In genomic region chr17:8151120-8151640, GRCh38 we compare ENCODE assay signal across 8 cellular contexts. TPM values are rescaled to one million over a fixed set of nuclear protein-coding genes. Genes with fewer than 3 reads are reported as not detected.
DNase-seq lines count a peak whose midpoint lies in the region; ATAC-seq, FAIRE-seq and TF ChIP-seq lines count a peak whose summit lies in the region.

No MANE protein-coding gene starts in this region.

- no peaks in the 10 kb centered on the region for H3K9me3 ChIP-seq in H1 (ENCODE audit: insufficient read depth in 2 of 2, low read depth in 1 of 2, low read length in 1 of 2)

- no peak for TF ChIP-seq RAD21 in H1 (IDR thresholded peaks at IDR 0.05 in 1 of 2, conservative IDR thresholded peaks at IDR 0.05 in 1 of 2; ENCODE audit: low read depth in 2 of 2, low read length in 2 of 2)

- no peak overlapping the region for H4K91ac ChIP-seq in H1 (replicated peaks; ENCODE audit: insufficient read length, low read length)

- H2AK5ac ChIP-seq in H1 (ENCODE audit: low read depth, low read length): no peak overlapping the region
- H2AK5ac ChIP-seq in mesendoderm (ENCODE audit: low read length): no peak overlapping the region

- no peak for TF ChIP-seq EP300 in H1 (IDR thresholded peaks at IDR 0.05; ENCODE audit: borderline replicate concordance in 1 of 2, low read depth in 2 of 2, low read length in 2 of 2)

- POLR2A ChIA-PET in H1 (lab: Charles Lee; ENCODE audit: partially characterized antibody): interaction anchor here (0.6 to 6.4 kb wide), 10 partner anchors 9 to 77 kb away, joined by 3 to 62 read pairs (median 4); partner anchors contain the start of genes ALOXE3 and BORCS6

- no peaks in the 10 kb centered on the region for H3K27me3 ChIP-seq in H1 (replicated peaks in 1 of 4; ENCODE audit: control insufficient read depth in 3 of 4, extremely low read depth in 1 of 4, insufficient read depth in 3 of 4, low read length in 3 of 4)
- no peaks in the 10 kb centered on the region for H3K27me3 ChIP-seq in mesendoderm (ENCODE audit: insufficient read depth, low read length, poor library complexity)

- H3K79me1 ChIP-seq in H1 (ENCODE audit: low read depth, low read length) (peaks cover 7% of the 10 kb centered on the region; the same call in 1 of the 2 replicates), mesendoderm (ENCODE audit: low read length) (peaks cover 12% of the 10 kb centered on the region)

- peak; percentile 4 for TF ChIP-seq CTCF in GM12873 (IDR thresholded peaks at IDR 0.05; ENCODE audit: insufficient read depth, low read depth, low read length, missing control alignments)
- no peak for TF ChIP-seq CTCF in H1 (IDR thresholded peaks at IDR 0.05; ENCODE audit: control extremely low read depth in 1 of 3, insufficient read depth in 1 of 3, low read depth in 1 of 3, low read length in 3 of 3)

- no peak overlapping the region for H4K8ac ChIP-seq in H1 (ENCODE audit: extremely low read depth, insufficient read depth, low read length)
- H4K8ac ChIP-seq in mesendoderm (ENCODE audit: low read depth, low read length): no peak overlapping the region

- no peak overlapping the region for H2BK20ac ChIP-seq in H1 (ENCODE audit: low read length)

- H2BK120ac ChIP-seq in H1 (replicated peaks; ENCODE audit: low read depth, low read length) (no peak overlapping the region), mesendoderm (ENCODE audit: low read depth, low read length) (no peak overlapping the region)

- H3K27ac ChIP-seq in H1 (ENCODE audit: low read depth, low read length) (no peak overlapping the region), mesendoderm (ENCODE audit: low read depth, low read length) (no peak overlapping the region)

- H3K9ac ChIP-seq in H1 (replicated peaks in 1 of 4; ENCODE audit: extremely low read depth in 1 of 4, low read depth in 3 of 4, low read length in 3 of 4) (peak overlapping the region in 3 of 4 experiments; percentile 43 to 92 (median 68); a peak in 6 of 7 replicates), mesendoderm (ENCODE audit: low read length) (peak overlapping the region; percentile 81)

- H3K14ac ChIP-seq in H1 (ENCODE audit: insufficient read length): no peak overlapping the region

- H3K36me3 ChIP-seq in H1 (ENCODE audit: control insufficient read depth in 2 of 4, insufficient read depth in 4 of 4, low read length in 3 of 4) (peaks cover 13 to 33% (median 24%) of the 10 kb centered on the region in 4 experiments; a peak in 7 of 8 replicates), mesendoderm (ENCODE audit: control insufficient read depth, insufficient read depth, low read length) (peaks cover 5% of the 10 kb centered on the region)

- H3K56ac ChIP-seq in H1 (replicated peaks; ENCODE audit: insufficient read length, low read depth, low read length) (no peak overlapping the region), mesendoderm (ENCODE audit: low read length) (peak overlapping the region; percentile 87)

- H3K18ac ChIP-seq in H1 (ENCODE audit: extremely low read depth, low read length): peak overlapping the region; percentile 60; the same call in 1 of the 2 replicates
- no peak overlapping the region for H3K18ac ChIP-seq in mesendoderm (ENCODE audit: low read length)

- H4K5ac ChIP-seq in H1 (ENCODE audit: insufficient read length, low read depth, low read length): no peak overlapping the region
- H4K5ac ChIP-seq in mesendoderm (ENCODE audit: low read length): no peak overlapping the region

- DNase-seq in NCI-H748 (lab: John Stamatoyannopoulos, UW; ENCODE audit: unreplicated experiment) (peak; percentile 97), H1 (ENCODE audit: low read depth in 1 of 2, low spot score in 2 of 2) (peak in 1 of 2 experiments; percentile 81), mesendoderm (peak; percentile 89), NCI-H446 treated with DMSO at 0.1 percent for 48 hours (lab: John Stamatoyannopoulos, UW) (no peak)
- peak; percentile 81 for DNase-seq in activated CD8-positive, alpha-beta memory T cell treated with anti-CD3 and anti-CD28 coated beads, Interleukin-2, amount 50 U/mL, for 1 hour (ENCODE audit: extremely low read depth)
- DNase-seq in stimulated activated CD8-positive, alpha-beta memory T cell treated with anti-CD3 and anti-CD28 coated beads, Interleukin-12 subunit alpha, Interleukin-12 subunit beta, amount 100 ng/mL, for 1 hour (ENCODE audit: low read depth): peak; percentile 85

- peaks cover 17% of the 10 kb centered on the region for H3K23me2 ChIP-seq in H1 (ENCODE audit: low read depth, low read length)

- H2BK15ac ChIP-seq in H1 (ENCODE audit: low read length): no peak overlapping the region
- H2BK15ac ChIP-seq in mesendoderm (replicated peaks; ENCODE audit: low read depth): no peak overlapping the region

- no peak overlapping the region for H3K23ac ChIP-seq in H1 (ENCODE audit: insufficient read length)
- no peak overlapping the region for H3K23ac ChIP-seq in mesendoderm (ENCODE audit: low read length)

- 2% methylated on average over 37 of the region's 38 CpGs; no CpG with 5 or more reads in 1 of the 2 experiments for WGBS in H1 (ENCODE audit: extremely low coverage in 1 of 2, insufficient coverage in 1 of 2, insufficient read length in 1 of 2, insufficient replicate concordance in 2 of 2, low coverage in 1 of 2, low lambda C conversion rate in 2 of 2, missing lambda C conversion rate in 1 of 2), 2 experiments
- no CpG with 5 or more reads among the region's 38 CpGs for WGBS in mesendoderm (ENCODE audit: extremely low coverage, insufficient coverage, low lambda C conversion rate)

- H3K79me2 ChIP-seq in H1 (ENCODE audit: control insufficient read depth in 1 of 2, insufficient read depth in 2 of 2, low read length in 2 of 2) (peaks cover 0 to 5% of the 10 kb centered on the region in 2 experiments; a peak in 1 of 4 replicates), mesendoderm (ENCODE audit: control insufficient read depth, insufficient read depth, low read length) (peaks cover 2% of the 10 kb centered on the region)

- peak; percentile 70 for ATAC-seq in HG02798 (IDR thresholded peaks at IDR 0.05; ENCODE audit: poor library complexity, unreplicated experiment)

- peaks cover 12 to 31% (median 19%) of the 10 kb centered on the region in 4 experiments for H3K4me1 ChIP-seq in H1 (replicated peaks in 1 of 4; ENCODE audit: control insufficient read depth in 3 of 4, insufficient read depth in 4 of 4, low read length in 3 of 4)
- peaks cover 18% of the 10 kb centered on the region for H3K4me1 ChIP-seq in mesendoderm (ENCODE audit: control insufficient read depth, low read depth, low read length)

- H3K4me2 ChIP-seq in H1 (ENCODE audit: insufficient read depth in 1 of 2, low read depth in 2 of 2, low read length in 2 of 2) (peak overlapping the region; percentile 100), mesendoderm (ENCODE audit: low read length) (peak overlapping the region; percentile 81)

- no peak overlapping the region for H2BK5ac ChIP-seq in H1 (ENCODE audit: low read depth, low read length)
- H2BK5ac ChIP-seq in mesendoderm (ENCODE audit: low read length): no peak overlapping the region

- H2AFZ ChIP-seq in H1 (ENCODE audit: low read length): no peak overlapping the region

- H3K4ac ChIP-seq in H1 (replicated peaks; ENCODE audit: insufficient read length, low read depth, low read length): no peak overlapping the region
- H3K4ac ChIP-seq in mesendoderm (ENCODE audit: low read depth, low read length): no peak overlapping the region

- H2BK12ac ChIP-seq in H1 (ENCODE audit: low read depth, low read length): peak overlapping the region; percentile 9; the same call in 1 of the 2 replicates

- CTCF ChIA-PET in H1 (lab: Charles Lee; ENCODE audit: partially characterized antibody): interaction anchor here (0.6 to 2.2 kb wide), 2 partner anchors 10 to 19 kb away, joined by 3 to 10 read pairs; no protein-coding TSS in a partner anchor

- no peak for FAIRE-seq in H1 (lab: Jason Lieb, UNC)

- H3K4me3 ChIP-seq in H1 (ENCODE audit: extremely low read depth in 1 of 4, insufficient read depth in 2 of 4, low read depth in 3 of 4, low read length in 4 of 4) (peak overlapping the region; percentile 79 to 93 (median 84)), mesendoderm (ENCODE audit: low read length) (peak overlapping the region; percentile 60)

- H4K20me1 ChIP-seq in H1 (replicated peaks in 1 of 2; ENCODE audit: control insufficient read depth in 1 of 2, insufficient read depth in 2 of 2, low read length in 2 of 2): peaks cover 1 to 24% of the 10 kb centered on the region in 2 experiments

- TF ChIP-seq POLR2A in H1 (IDR thresholded peaks at IDR 0.05; ENCODE audit: control extremely low read depth in 1 of 2, low read depth in 2 of 2, low read length in 2 of 2): no peak

RNA-seq across cellular contexts. Expression of gene PER1, which starts 1.0 kb away (rescaled TPM):
- total RNA-seq in H1 (2021; fragmentation: NEBNext Ultra II Directional; extraction: Animal tissue kit (Norgen Biotek cat#: 25700)): 38.0 and 39.9 TPM in 2 replicates
- polyA plus RNA-seq in H1 (2011; rRNA removed): 9.6 and 17.3 TPM in 2 replicates
- polyA plus RNA-seq in H1 (2011; cell fraction: cytosol; rRNA removed): 5.5 TPM
- 50.0 TPM for polyA plus RNA-seq in H1 (2011; cell fraction: nucleus; rRNA removed)
- polyA plus RNA-seq in H1 (2012, experiment 1 of 2): 17.3 to 26.6 TPM (median 24.0 TPM) in 4 replicates
- 19.6 TPM for polyA plus RNA-seq in H1 (2012, experiment 2 of 2)
- polyA plus RNA-seq in H1 (2013, experiment 1 of 2): 14.4 TPM
- polyA plus RNA-seq in H1 (2013, experiment 2 of 2): 14.0 TPM
- polyA minus RNA-seq in H1 (2011; rRNA and poly(A)+ RNA removed): 17.2 and 17.7 TPM in 2 replicates
- polyA minus RNA-seq in H1 (2011; cell fraction: cytosol; rRNA and poly(A)+ RNA removed): 17.4 TPM
- 26.4 TPM for polyA minus RNA-seq in H1 (2011; cell fraction: nucleus; rRNA and poly(A)+ RNA removed)
- polyA plus RNA-seq in mesendoderm (2013, experiment 1 of 2): 10.0 TPM
- polyA plus RNA-seq in mesendoderm (2013, experiment 2 of 2): 10.0 TPM

RNA-seq across cellular contexts. Expression of gene VAMP2, which starts 11.6 kb away (rescaled TPM):
- 19.0 and 20.5 TPM in 2 replicates for total RNA-seq in H1 (2021; fragmentation: NEBNext Ultra II Directional; extraction: Animal tissue kit (Norgen Biotek cat#: 25700))
- 19.3 and 25.2 TPM in 2 replicates for polyA plus RNA-seq in H1 (2011; rRNA removed)
- polyA plus RNA-seq in H1 (2011; cell fraction: cytosol; rRNA removed): 20.4 TPM
- 33.7 TPM for polyA plus RNA-seq in H1 (2011; cell fraction: nucleus; rRNA removed)
- polyA plus RNA-seq in H1 (2012, experiment 1 of 2): 26.5 to 28.0 TPM (median 26.9 TPM) in 4 replicates
- polyA plus RNA-seq in H1 (2012, experiment 2 of 2): 28.6 TPM
- polyA plus RNA-seq in H1 (2013, experiment 1 of 2): 27.3 TPM
- polyA plus RNA-seq in H1 (2013, experiment 2 of 2): 25.2 TPM
- polyA minus RNA-seq in H1 (2011; rRNA and poly(A)+ RNA removed): 5.5 and 6.8 TPM in 2 replicates
- polyA minus RNA-seq in H1 (2011; cell fraction: cytosol; rRNA and poly(A)+ RNA removed): 5.7 TPM
- polyA minus RNA-seq in H1 (2011; cell fraction: nucleus; rRNA and poly(A)+ RNA removed): 16.5 TPM
- polyA plus RNA-seq in mesendoderm (2013, experiment 1 of 2): 14.1 TPM
- 14.0 TPM for polyA plus RNA-seq in mesendoderm (2013, experiment 2 of 2)

RNA-seq across cellular contexts. Expression of gene TMEM107, which starts 25.0 kb away (rescaled TPM):
- total RNA-seq in H1 (2021; fragmentation: NEBNext Ultra II Directional; extraction: Animal tissue kit (Norgen Biotek cat#: 25700)): 17.3 and 17.9 TPM in 2 replicates
- 21.4 and 21.5 TPM in 2 replicates for polyA plus RNA-seq in H1 (2011; rRNA removed)
- 16.0 TPM for polyA plus RNA-seq in H1 (2011; cell fraction: cytosol; rRNA removed)
- 16.9 TPM for polyA plus RNA-seq in H1 (2011; cell fraction: nucleus; rRNA removed)
- polyA plus RNA-seq in H1 (2012, experiment 1 of 2): 8.9 to 12.0 TPM (median 9.6 TPM) in 4 replicates
- polyA plus RNA-seq in H1 (2012, experiment 2 of 2): 8.0 TPM
- 9.6 TPM for polyA plus RNA-seq in H1 (2013, experiment 1 of 2)
- 10.3 TPM for polyA plus RNA-seq in H1 (2013, experiment 2 of 2)
- polyA minus RNA-seq in H1 (2011; rRNA and poly(A)+ RNA removed): 37.4 and 44.0 TPM in 2 replicates
- polyA minus RNA-seq in H1 (2011; cell fraction: cytosol; rRNA and poly(A)+ RNA removed): 34.1 TPM
- polyA minus RNA-seq in H1 (2011; cell fraction: nucleus; rRNA and poly(A)+ RNA removed): 181 TPM
- polyA plus RNA-seq in mesendoderm (2013, experiment 1 of 2): 3.7 TPM
- polyA plus RNA-seq in mesendoderm (2013, experiment 2 of 2): 3.5 TPM

RNA-seq across cellular contexts. Expression of gene HES7, which starts 27.3 kb away (rescaled TPM):
- total RNA-seq in H1 (2021; fragmentation: NEBNext Ultra II Directional; extraction: Animal tissue kit (Norgen Biotek cat#: 25700)): 0.32 and 0.69 TPM in 2 replicates
- polyA plus RNA-seq in H1 (2011; rRNA removed): 0.20 and 0.55 TPM in 2 replicates
- polyA plus RNA-seq in H1 (2011; cell fraction: cytosol; rRNA removed): 0.30 TPM
- 1.2 TPM for polyA plus RNA-seq in H1 (2011; cell fraction: nucleus; rRNA removed)
- polyA plus RNA-seq in H1 (2012, experiment 1 of 2): 0.23 to 0.66 TPM (median 0.48 TPM) in 4 replicates
- 0.22 TPM for polyA plus RNA-seq in H1 (2012, experiment 2 of 2)
- polyA plus RNA-seq in H1 (2013, experiment 1 of 2): 0.41 TPM
- polyA plus RNA-seq in H1 (2013, experiment 2 of 2): 0.15 TPM
- polyA minus RNA-seq in H1 (2011; rRNA and poly(A)+ RNA removed): 0.09 TPM in 1 of 2 replicates, not detected in the other
- not detected for polyA minus RNA-seq in H1 (2011; cell fraction: cytosol; rRNA and poly(A)+ RNA removed)
- polyA minus RNA-seq in H1 (2011; cell fraction: nucleus; rRNA and poly(A)+ RNA removed): not detected
- 0.10 TPM for polyA plus RNA-seq in mesendoderm (2013, experiment 1 of 2)
- polyA plus RNA-seq in mesendoderm (2013, experiment 2 of 2): 0.17 TPM

RNA-seq across cellular contexts. Expression of gene ALOXE3, which starts 32.9 kb away (rescaled TPM):
- not detected in 2 replicates for total RNA-seq in H1 (2021; fragmentation: NEBNext Ultra II Directional; extraction: Animal tissue kit (Norgen Biotek cat#: 25700))
- 0.26 and 0.55 TPM in 2 replicates for polyA plus RNA-seq in H1 (2011; rRNA removed)
- polyA plus RNA-seq in H1 (2011; cell fraction: cytosol; rRNA removed): 0.17 TPM
- 0.40 TPM for polyA plus RNA-seq in H1 (2011; cell fraction: nucleus; rRNA removed)
- 0.17 to 0.50 TPM (median 0.31 TPM) in 4 replicates for polyA plus RNA-seq in H1 (2012, experiment 1 of 2)
- polyA plus RNA-seq in H1 (2012, experiment 2 of 2): 0.16 TPM
- 0.34 TPM for polyA plus RNA-seq in H1 (2013, experiment 1 of 2)
- 0.07 TPM for polyA plus RNA-seq in H1 (2013, experiment 2 of 2)
- polyA minus RNA-seq in H1 (2011; rRNA and poly(A)+ RNA removed): 0.09 and 0.27 TPM in 2 replicates
- not detected for polyA minus RNA-seq in H1 (2011; cell fraction: cytosol; rRNA and poly(A)+ RNA removed)
- not detected for polyA minus RNA-seq in H1 (2011; cell fraction: nucleus; rRNA and poly(A)+ RNA removed)
- polyA plus RNA-seq in mesendoderm (2013, experiment 1 of 2): 0.06 TPM
- 0.04 TPM for polyA plus RNA-seq in mesendoderm (2013, experiment 2 of 2)
